ENCODE assay signal across 13 cellular contexts in genomic region chrX:154359362-154360154, GRCh38. TPM values are rescaled to one million over a fixed set of nuclear protein-coding genes. Genes with fewer than 3 reads are reported as not detected.
DNase-seq lines count a peak whose midpoint lies in the region; ATAC-seq, FAIRE-seq and TF ChIP-seq lines count a peak whose summit lies in the region.
"Had no signal": no experiment of that assay in that cellular context is flagged by ENCODE, and none has a peak within 500 bp of the region (broad histone marks: within the 10 kb centered on the region; RNA-seq: fewer than 3 reads in every experiment).

No MANE protein-coding gene starts in this region.

- H3K18ac ChIP-seq in H1 (ENCODE audit: extremely low read depth, low read length) = no peak overlapping the region

- no peak overlapping the region for H4K5ac ChIP-seq in H1 (ENCODE audit: insufficient read length, low read depth, low read length)

- 98% methylated on average over 20 of the region's 41 CpGs; no CpG with 5 or more reads in 1 of the 2 experiments for WGBS in H1 (ENCODE audit: extremely low coverage in 1 of 2, insufficient coverage in 1 of 2, insufficient read length in 1 of 2, insufficient replicate concordance in 2 of 2, low coverage in 1 of 2, low lambda C conversion rate in 2 of 2, missing lambda C conversion rate in 1 of 2), 2 experiments
- WGBS in sigmoid colon, 2 donors = 93 to 95% methylated on average over 41 of the region's 41 CpGs

- H3K9me3 ChIP-seq in OCI-LY7 (ENCODE audit: low read length) (no peaks in the 10 kb centered on the region), H1 (ENCODE audit: insufficient read depth in 2 of 2, low read depth in 1 of 2, low read length in 1 of 2) (no peaks in the 10 kb centered on the region), sigmoid colon (no peaks in the 10 kb centered on the region)
- H3K9me3 ChIP-seq: SJSA1 had no signal

- DNase-seq in HCEC 1CT (peak; percentile 0), OCI-LY7 (ENCODE audit: low spot score) (no peak), H1 (ENCODE audit: low read depth in 1 of 2, low spot score in 2 of 2) (no peak), sigmoid colon (no peak)
- no peak for DNase-seq in activated CD4-positive, alpha-beta memory T cell treated with anti-CD3 and anti-CD28 coated beads for 36 hours
- DNase-seq: Kasumi-1, NCI-H1417, NCI-H2029 treated with DMSO at 0.1 percent for 48 hours, NCI-H510A treated with DMSO at 0.1 percent for 48 hours had no signal

- no peak overlapping the region for H2AK5ac ChIP-seq in H1 (ENCODE audit: low read depth, low read length)

- no peaks in the 10 kb centered on the region for H3K79me2 ChIP-seq in OCI-LY7 (ENCODE audit: insufficient read depth, low read depth, low read length)
- peaks cover 0 to 10% of the 10 kb centered on the region in 2 experiments; a peak in 2 of 4 replicates for H3K79me2 ChIP-seq in H1 (ENCODE audit: control insufficient read depth in 1 of 2, insufficient read depth in 2 of 2, low read length in 2 of 2)

- no peak overlapping the region for H2BK15ac ChIP-seq in H1 (ENCODE audit: low read length)

- no peaks in the 10 kb centered on the region for H3K9me3 Mint-ChIP-seq in activated CD4-positive, alpha-beta memory T cell treated with anti-CD3 and anti-CD28 coated beads for 36 hours

- H3K36me3 ChIP-seq in OCI-LY7 (ENCODE audit: insufficient read depth, low read length) (peaks cover 55% of the 10 kb centered on the region), H1 (ENCODE audit: control insufficient read depth in 2 of 4, insufficient read depth in 4 of 4, low read length in 3 of 4) (peaks cover 40 to 94% (median 76%) of the 10 kb centered on the region in 4 experiments), sigmoid colon (peaks cover 55 to 92% (median 81%) of the 10 kb centered on the region in 4 donors)

- peaks cover 26% of the 10 kb centered on the region for H3K36me3 Mint-ChIP-seq in activated CD4-positive, alpha-beta memory T cell treated with anti-CD3 and anti-CD28 coated beads for 36 hours

- H2BK20ac ChIP-seq in H1 (ENCODE audit: low read length) = no peak overlapping the region

- no peak overlapping the region for H3K4ac ChIP-seq in H1 (replicated peaks; ENCODE audit: insufficient read length, low read depth, low read length)

- no peaks in the 10 kb centered on the region; the same call in 1 of the 2 replicates for H3K79me1 ChIP-seq in H1 (ENCODE audit: low read depth, low read length)

- intact Hi-C loops in OCI-LY7 (cut with micrococcal nuclease; ENCODE audit: unreplicated experiment) = no loop called here
- intact Hi-C loops in sigmoid colon (cut with DNase I) = no loop called here
- intact Hi-C loops in activated CD4-positive, alpha-beta memory T cell treated with anti-CD3 and anti-CD28 coated beads for 36 hours (cut with micrococcal nuclease) = no loop called here

- TF ChIP-seq POLR2A in H1 (IDR thresholded peaks at IDR 0.05; ENCODE audit: control extremely low read depth in 1 of 2, low read depth in 2 of 2, low read length in 2 of 2) (no peak), sigmoid colon (IDR thresholded peaks at IDR 0.05) (no peak)

- no peaks in the 10 kb centered on the region for H3K9me2 ChIP-seq in OCI-LY7 (ENCODE audit: insufficient read depth, low read length)

- no peak overlapping the region for H3K9ac ChIP-seq in H1 (replicated peaks in 1 of 4; ENCODE audit: extremely low read depth in 1 of 4, low read depth in 3 of 4, low read length in 3 of 4)
- H3K9ac ChIP-seq: BLaER1 had no signal

- POLR2A ChIA-PET in OCI-LY7 (lab: Charles Lee) (no interaction called here), H1 (lab: Charles Lee; ENCODE audit: partially characterized antibody) (interaction anchor here (0.6 to 15.6 kb wide), 5 partner anchors 5 to 170 kb away, joined by 3 to 348 read pairs (median 46); no protein-coding TSS in a partner anchor)
- POLR2A ChIA-PET in activated CD4-positive, alpha-beta memory T cell treated with anti-CD3 and anti-CD28 coated beads for 36 hours (lab: Charles Lee) = no interaction called here

- H2AFZ ChIP-seq in OCI-LY7 (ENCODE audit: low read length) (no peak overlapping the region), H1 (ENCODE audit: low read length) (no peak overlapping the region)

- TF ChIP-seq EP300 in H1 (IDR thresholded peaks at IDR 0.05; ENCODE audit: borderline replicate concordance in 1 of 2, low read depth in 2 of 2, low read length in 2 of 2) (no peak), sigmoid colon (IDR thresholded peaks at IDR 0.05) (no peak)

- H3K27ac ChIP-seq in OCI-LY7 (ENCODE audit: low read depth, low read length, poor library complexity, severe bottlenecking) (no peak overlapping the region), H1 (ENCODE audit: low read depth, low read length) (no peak overlapping the region), sigmoid colon (peak overlapping the region; percentile 67 to 99 (median 98))
- H3K27ac ChIP-seq: BLaER1, SJSA1 had no signal

- no peak overlapping the region for H3K4me3 ChIP-seq in OCI-LY7 (ENCODE audit: low read depth, low read length, poor library complexity, severe bottlenecking)
- H3K4me3 ChIP-seq in H1 (ENCODE audit: extremely low read depth in 1 of 4, insufficient read depth in 2 of 4, low read depth in 3 of 4, low read length in 4 of 4) = no peak overlapping the region
- no peak overlapping the region for H3K4me3 ChIP-seq in sigmoid colon
- H3K4me3 ChIP-seq: BLaER1, SJSA1 had no signal

- no peak overlapping the region for H4K8ac ChIP-seq in H1 (ENCODE audit: extremely low read depth, insufficient read depth, low read length)

- FAIRE-seq in H1 (lab: Jason Lieb, UNC) = no peak

- H3K4me2 ChIP-seq in OCI-LY7 (ENCODE audit: low read length) (no peak overlapping the region), H1 (ENCODE audit: insufficient read depth in 1 of 2, low read depth in 2 of 2, low read length in 2 of 2) (no peak overlapping the region)
- H3K4me2 ChIP-seq: BLaER1 had no signal

- H3K4me1 ChIP-seq in OCI-LY7 (ENCODE audit: insufficient read depth, low read length, poor library complexity, severe bottlenecking) (no peaks in the 10 kb centered on the region), H1 (replicated peaks in 1 of 4; ENCODE audit: control insufficient read depth in 3 of 4, insufficient read depth in 4 of 4, low read length in 3 of 4) (no peaks in the 10 kb centered on the region), sigmoid colon (peaks cover 0 to 59% (median 23%) of the 10 kb centered on the region in 4 donors)
- H3K4me1 ChIP-seq: BLaER1, SJSA1 had no signal

- no peak overlapping the region for H4K91ac ChIP-seq in H1 (replicated peaks; ENCODE audit: insufficient read length, low read length)

- no peaks in the 10 kb centered on the region for H3K27me3 Mint-ChIP-seq in activated CD4-positive, alpha-beta memory T cell treated with anti-CD3 and anti-CD28 coated beads for 36 hours

- H3K56ac ChIP-seq in H1 (replicated peaks; ENCODE audit: insufficient read length, low read depth, low read length) = no peak overlapping the region

- BruUV-seq in OCI-LY7 (replicated peaks; lab: Mats Ljungman, UMichigan) = TSS peak; percentile 83

- no peak overlapping the region for H3K4me3 Mint-ChIP-seq in activated CD4-positive, alpha-beta memory T cell treated with anti-CD3 and anti-CD28 coated beads for 36 hours

- H3K23me2 ChIP-seq in H1 (ENCODE audit: low read depth, low read length) = no peaks in the 10 kb centered on the region

- no peak for TF ChIP-seq RAD21 in H1 (IDR thresholded peaks at IDR 0.05 in 1 of 2, conservative IDR thresholded peaks at IDR 0.05 in 1 of 2; ENCODE audit: low read depth in 2 of 2, low read length in 2 of 2)

- no peak for ATAC-seq in HG03039 (IDR thresholded peaks at IDR 0.05; ENCODE audit: unreplicated experiment)
- ATAC-seq in GM18498 (IDR thresholded peaks at IDR 0.05; ENCODE audit: unreplicated experiment) = no peak

- H2BK5ac ChIP-seq in H1 (ENCODE audit: low read depth, low read length) = no peak overlapping the region

- H3K23ac ChIP-seq in H1 (ENCODE audit: insufficient read length) = no peak overlapping the region

- TF ChIP-seq CTCF in OCI-LY7 (conservative IDR thresholded peaks at IDR 0.05; ENCODE audit: low read length) (no peak), H1 (IDR thresholded peaks at IDR 0.05; ENCODE audit: control extremely low read depth in 1 of 3, insufficient read depth in 1 of 3, low read depth in 1 of 3, low read length in 3 of 3) (no peak), sigmoid colon (IDR thresholded peaks at IDR 0.05) (no peak)

- H3K27ac Mint-ChIP-seq in activated CD4-positive, alpha-beta memory T cell treated with anti-CD3 and anti-CD28 coated beads for 36 hours = no peak overlapping the region

- no peak overlapping the region for H2BK120ac ChIP-seq in H1 (replicated peaks; ENCODE audit: low read depth, low read length)

- H3K27me3 ChIP-seq in H1 (replicated peaks in 1 of 4; ENCODE audit: control insufficient read depth in 3 of 4, extremely low read depth in 1 of 4, insufficient read depth in 3 of 4, low read length in 3 of 4) (no peaks in the 10 kb centered on the region), sigmoid colon (no peaks in the 10 kb centered on the region)
- H3K27me3 ChIP-seq: BLaER1, SJSA1 had no signal

- no peaks in the 10 kb centered on the region for H4K20me1 ChIP-seq in OCI-LY7 (ENCODE audit: insufficient read depth, low read length)
- peaks cover 12 to 44% of the 10 kb centered on the region in 2 experiments for H4K20me1 ChIP-seq in H1 (replicated peaks in 1 of 2; ENCODE audit: control insufficient read depth in 1 of 2, insufficient read depth in 2 of 2, low read length in 2 of 2)

- H3K14ac ChIP-seq in H1 (ENCODE audit: insufficient read length) = no peak overlapping the region

- no peak overlapping the region for H2BK12ac ChIP-seq in H1 (ENCODE audit: low read depth, low read length)

- peaks cover 21% of the 10 kb centered on the region for H3K4me1 Mint-ChIP-seq in activated CD4-positive, alpha-beta memory T cell treated with anti-CD3 and anti-CD28 coated beads for 36 hours (ENCODE audit: low read depth)

- CTCF ChIA-PET in OCI-LY7 (lab: Charles Lee; ENCODE audit: unreplicated experiment) (no interaction called here), H1 (lab: Charles Lee; ENCODE audit: partially characterized antibody) (no interaction called here)
- CTCF ChIA-PET in activated CD4-positive, alpha-beta memory T cell treated with anti-CD3 and anti-CD28 coated beads for 36 hours (lab: Charles Lee) = no interaction called here

RNA-seq across cellular contexts. Expression of gene FLNA, which starts 14.9 kb away (rescaled TPM):
- 78.8 and 91.2 TPM in 2 replicates for total RNA-seq in OCI-LY7 (2014; rRNA removed; shearing (Covaris generic))
- total RNA-seq in OCI-LY7 (2022) (96.9 and 97.7 TPM in 2 replicates), sigmoid colon (1,000 to 10,000 TPM; 2,494 to 9,435 (median 5,341) TPM)
- total RNA-seq in H1 (2021; fragmentation: NEBNext Ultra II Directional; extraction: Animal tissue kit (Norgen Biotek cat#: 25700)) = 925 and 957 TPM in 2 replicates
- polyA plus RNA-seq in H1 (2011; rRNA removed) (315 and 451 TPM in 2 replicates), sigmoid colon (100 to 1,000 TPM in 1 of 3 donors, 10 to 100 TPM in 2; 27.0 to 442 (median 42.0) TPM)
- polyA plus RNA-seq in H1 (2011; cell fraction: cytosol; rRNA removed) = 251 TPM
- polyA plus RNA-seq in H1 (2011; cell fraction: nucleus; rRNA removed) = 1,759 TPM
- 767 to 1,094 TPM (median 1,076 TPM) in 4 replicates for polyA plus RNA-seq in H1 (2012, experiment 1 of 2)
- 883 TPM for polyA plus RNA-seq in H1 (2012, experiment 2 of 2)
- polyA plus RNA-seq in H1 (2013, experiment 1 of 2) = 705 TPM
- polyA plus RNA-seq in H1 (2013, experiment 2 of 2) = 715 TPM
- 1,078 and 1,259 TPM in 2 replicates for polyA minus RNA-seq in H1 (2011; rRNA and poly(A)+ RNA removed)
- 972 TPM for polyA minus RNA-seq in H1 (2011; cell fraction: cytosol; rRNA and poly(A)+ RNA removed)
- 786 TPM for polyA minus RNA-seq in H1 (2011; cell fraction: nucleus; rRNA and poly(A)+ RNA removed)
- 1,000 to 10,000 TPM; 1,023 to 1,032 TPM for total RNA-seq in activated CD4-positive, alpha-beta memory T cell treated with anti-CD3 and anti-CD28 coated beads for 36 hours

RNA-seq across cellular contexts. Expression of gene EMD, which starts 19.5 kb away (rescaled TPM):
- total RNA-seq in OCI-LY7 (2014; rRNA removed; shearing (Covaris generic)) = 25.3 and 35.4 TPM in 2 replicates
- 64.1 and 64.6 TPM in 2 replicates for total RNA-seq in OCI-LY7 (2022)
- 104 and 109 TPM in 2 replicates for total RNA-seq in H1 (2021; fragmentation: NEBNext Ultra II Directional; extraction: Animal tissue kit (Norgen Biotek cat#: 25700))
- 45.5 and 128 TPM in 2 replicates for polyA plus RNA-seq in H1 (2011; rRNA removed)
- polyA plus RNA-seq in H1 (2011; cell fraction: cytosol; rRNA removed) = 88.6 TPM
- polyA plus RNA-seq in H1 (2011; cell fraction: nucleus; rRNA removed) = 218 TPM
- polyA plus RNA-seq in H1 (2012, experiment 1 of 2) = 84.6 to 114 TPM (median 106 TPM) in 4 replicates
- 104 TPM for polyA plus RNA-seq in H1 (2012, experiment 2 of 2)
- 71.7 TPM for polyA plus RNA-seq in H1 (2013, experiment 1 of 2)
- 72.0 TPM for polyA plus RNA-seq in H1 (2013, experiment 2 of 2)
- polyA minus RNA-seq in H1 (2011; rRNA and poly(A)+ RNA removed) = 21.4 and 56.1 TPM in 2 replicates
- 62.9 TPM for polyA minus RNA-seq in H1 (2011; cell fraction: cytosol; rRNA and poly(A)+ RNA removed)
- polyA minus RNA-seq in H1 (2011; cell fraction: nucleus; rRNA and poly(A)+ RNA removed) = 71.8 TPM
- total RNA-seq in sigmoid colon = 10 to 100 TPM; 44.3 to 66.8 (median 48.6) TPM
- 10 to 100 TPM; 40.7 to 87.9 (median 42.6) TPM for polyA plus RNA-seq in sigmoid colon
- total RNA-seq in activated CD4-positive, alpha-beta memory T cell treated with anti-CD3 and anti-CD28 coated beads for 36 hours = 10 to 100 TPM; 75.8 to 79.1 TPM

RNA-seq across cellular contexts. Expression of gene RPL10, which starts 38.6 kb away (rescaled TPM):
- total RNA-seq in OCI-LY7 (2014; rRNA removed; shearing (Covaris generic)) = 4,261 and 4,291 TPM in 2 replicates
- total RNA-seq in OCI-LY7 (2022) = 2,447 and 2,466 TPM in 2 replicates
- 2,633 and 2,739 TPM in 2 replicates for total RNA-seq in H1 (2021; fragmentation: NEBNext Ultra II Directional; extraction: Animal tissue kit (Norgen Biotek cat#: 25700))
- 4,127 and 4,293 TPM in 2 replicates for polyA plus RNA-seq in H1 (2011; rRNA removed)
- polyA plus RNA-seq in H1 (2011; cell fraction: cytosol; rRNA removed) = 5,761 TPM
- polyA plus RNA-seq in H1 (2011; cell fraction: nucleus; rRNA removed) = 3,153 TPM
- polyA plus RNA-seq in H1 (2012, experiment 1 of 2) = 3,130 to 3,861 TPM (median 3,536 TPM) in 4 replicates
- polyA plus RNA-seq in H1 (2012, experiment 2 of 2) = 7,339 TPM
- polyA plus RNA-seq in H1 (2013, experiment 1 of 2) = 3,375 TPM
- polyA plus RNA-seq in H1 (2013, experiment 2 of 2) = 3,168 TPM
- polyA minus RNA-seq in H1 (2011; rRNA and poly(A)+ RNA removed) = 1,237 and 1,471 TPM in 2 replicates
- 1,290 TPM for polyA minus RNA-seq in H1 (2011; cell fraction: cytosol; rRNA and poly(A)+ RNA removed)
- 850 TPM for polyA minus RNA-seq in H1 (2011; cell fraction: nucleus; rRNA and poly(A)+ RNA removed)
- 1,000 to 10,000 TPM; 3,138 to 8,651 (median 6,770) TPM for total RNA-seq in sigmoid colon
- polyA plus RNA-seq in sigmoid colon = 1,000 to 10,000 TPM; 4,760 to 8,094 (median 5,003) TPM
- total RNA-seq in activated CD4-positive, alpha-beta memory T cell treated with anti-CD3 and anti-CD28 coated beads for 36 hours = 1,000 to 10,000 TPM; 3,597 to 3,654 TPM

RNA-seq across cellular contexts. Expression of gene DNASE1L1, which starts 49.5 kb away (rescaled TPM):
- 13.4 and 23.1 TPM in 2 replicates for total RNA-seq in OCI-LY7 (2014; rRNA removed; shearing (Covaris generic))
- total RNA-seq in OCI-LY7 (2022) (21.5 and 30.1 TPM in 2 replicates), sigmoid colon (10 to 100 TPM; 10.9 to 21.8 (median 16.6) TPM)
- total RNA-seq in H1 (2021; fragmentation: NEBNext Ultra II Directional; extraction: Animal tissue kit (Norgen Biotek cat#: 25700)) = 8.7 and 10.3 TPM in 2 replicates
- polyA plus RNA-seq in H1 (2011; rRNA removed) (30.0 and 30.4 TPM in 2 replicates), sigmoid colon (10 to 100 TPM; 15.5 to 25.7 (median 17.4) TPM)
- polyA plus RNA-seq in H1 (2011; cell fraction: cytosol; rRNA removed) = 20.6 TPM
- 28.3 TPM for polyA plus RNA-seq in H1 (2011; cell fraction: nucleus; rRNA removed)
- polyA plus RNA-seq in H1 (2012, experiment 1 of 2) = 9.6 to 18.4 TPM (median 16.1 TPM) in 4 replicates
- 12.0 TPM for polyA plus RNA-seq in H1 (2012, experiment 2 of 2)
- polyA plus RNA-seq in H1 (2013, experiment 1 of 2) = 9.0 TPM
- 9.1 TPM for polyA plus RNA-seq in H1 (2013, experiment 2 of 2)
- 11.0 and 12.5 TPM in 2 replicates for polyA minus RNA-seq in H1 (2011; rRNA and poly(A)+ RNA removed)
- 10.4 TPM for polyA minus RNA-seq in H1 (2011; cell fraction: cytosol; rRNA and poly(A)+ RNA removed)
- polyA minus RNA-seq in H1 (2011; cell fraction: nucleus; rRNA and poly(A)+ RNA removed) = 7.4 TPM
- total RNA-seq in activated CD4-positive, alpha-beta memory T cell treated with anti-CD3 and anti-CD28 coated beads for 36 hours = 10 to 100 TPM; 12.5 to 13.3 TPM

RNA-seq across cellular contexts. Expression of gene TAFAZZIN, which starts 51.8 kb away (rescaled TPM):
- total RNA-seq in OCI-LY7 (2014; rRNA removed; shearing (Covaris generic)) = 74.2 and 94.5 TPM in 2 replicates
- total RNA-seq in OCI-LY7 (2022) (85.3 and 104 TPM in 2 replicates), sigmoid colon (10 to 100 TPM; 35.7 to 58.2 (median 36.6) TPM)
- total RNA-seq in H1 (2021; fragmentation: NEBNext Ultra II Directional; extraction: Animal tissue kit (Norgen Biotek cat#: 25700)) = 23.9 and 25.3 TPM in 2 replicates
- polyA plus RNA-seq in H1 (2011; rRNA removed) (28.6 and 42.8 TPM in 2 replicates), sigmoid colon (10 to 100 TPM in 1 of 3 donors, 1 to 10 TPM in 2; 8.4 to 48.0 (median 9.2) TPM)
- 41.9 TPM for polyA plus RNA-seq in H1 (2011; cell fraction: cytosol; rRNA removed)
- polyA plus RNA-seq in H1 (2011; cell fraction: nucleus; rRNA removed) = 150 TPM
- polyA plus RNA-seq in H1 (2012, experiment 1 of 2) = 23.5 to 41.0 TPM (median 34.1 TPM) in 4 replicates
- polyA plus RNA-seq in H1 (2012, experiment 2 of 2) = 26.1 TPM
- 28.9 TPM for polyA plus RNA-seq in H1 (2013, experiment 1 of 2)
- polyA plus RNA-seq in H1 (2013, experiment 2 of 2) = 26.1 TPM
- polyA minus RNA-seq in H1 (2011; rRNA and poly(A)+ RNA removed) = 13.4 and 17.8 TPM in 2 replicates
- 19.6 TPM for polyA minus RNA-seq in H1 (2011; cell fraction: cytosol; rRNA and poly(A)+ RNA removed)
- polyA minus RNA-seq in H1 (2011; cell fraction: nucleus; rRNA and poly(A)+ RNA removed) = 34.1 TPM
- 10 to 100 TPM; 58.6 to 66.4 TPM for total RNA-seq in activated CD4-positive, alpha-beta memory T cell treated with anti-CD3 and anti-CD28 coated beads for 36 hours

Comparison
In these comparisons a context has a peak if more than half of its experiments do, and no peak if none do; other contexts are left out.
1. H3K27ac ChIP-seq: peak in sigmoid colon (4 of 4); none in OCI-LY7 (single experiment) and H1 (single experiment).